8 cellular contexts compared by ENCODE assay signal in the genomic region with DNA sequence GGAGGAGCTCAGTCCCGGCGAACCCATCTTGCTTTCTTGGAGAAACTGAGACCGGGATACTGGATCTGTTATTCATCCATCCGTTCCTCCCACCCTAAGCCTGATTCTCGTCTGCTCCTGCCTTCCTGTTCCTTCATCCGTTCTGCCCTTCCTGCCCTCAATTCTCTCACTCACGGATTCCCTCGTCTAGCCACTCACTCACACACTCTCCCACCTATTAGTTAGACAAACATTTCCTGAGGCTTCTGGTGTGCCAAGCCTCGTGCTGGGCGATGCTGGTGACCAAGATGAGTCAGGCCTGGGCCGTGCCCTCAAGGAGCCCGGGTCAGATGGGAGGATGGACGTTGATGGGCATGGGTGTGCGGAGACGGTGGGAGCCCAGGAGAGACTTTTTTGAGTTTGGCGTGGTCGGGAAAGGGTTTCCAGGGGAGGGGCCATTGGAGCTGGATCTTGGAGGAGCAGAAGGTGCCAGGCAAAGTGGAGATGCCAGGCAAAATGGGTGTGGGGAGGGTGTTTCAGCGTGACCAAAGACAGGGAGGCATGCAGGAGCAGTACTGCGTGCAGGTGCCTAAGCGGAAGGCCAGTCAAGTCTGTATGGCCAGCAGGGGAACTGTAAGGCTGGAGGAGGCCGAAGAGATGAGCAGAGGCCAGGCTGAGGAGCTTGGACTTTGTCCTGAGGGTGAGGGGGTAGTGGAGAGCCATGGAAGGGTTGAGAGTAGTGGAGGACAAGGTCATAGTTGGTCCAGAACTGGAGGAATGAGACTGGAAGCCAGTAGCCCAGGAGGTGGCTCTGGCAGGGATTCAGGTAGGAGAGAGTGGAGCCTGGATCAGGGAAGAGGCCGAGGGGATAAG. TPM values are rescaled to one million over a fixed set of nuclear protein-coding genes. Genes with fewer than 3 reads are reported as not detected.
DNase-seq lines count a peak whose midpoint lies in the region; ATAC-seq and TF ChIP-seq lines count a peak whose summit lies in the region.

No MANE protein-coding gene starts in this region.

- H3K36me3 Mint-ChIP-seq in activated CD4-positive, alpha-beta T cell treated with anti-CD3 and anti-CD28 coated beads, Interleukin-2, amount 10 ng/mL, durations not matched to agents 7 days and 5 days (ENCODE audit: low read depth): no peaks in the 10 kb centered on the region
- H3K36me3 Mint-ChIP-seq in activated naive CD8-positive, alpha-beta T cell treated with anti-CD3 and anti-CD28 coated beads, Interleukin-2, amount 10 ng/mL, durations not matched to agents 7 days and 5 days: peaks cover 10% of the 10 kb centered on the region

- TF ChIP-seq POLR2A in testis (IDR thresholded peaks at IDR 0.05): no peak

- no peak for DNase-seq in activated CD4-positive, alpha-beta T cell treated with anti-CD3 and anti-CD28 coated beads, Interleukin-2, amount 10 ng/mL, durations not matched to agents 7 days and 5 days
- no peak for DNase-seq in activated CD4-positive, alpha-beta T cell treated with anti-CD3 and anti-CD28 coated beads for 48 hours
- DNase-seq in activated naive CD8-positive, alpha-beta T cell treated with anti-CD3 and anti-CD28 coated beads, Interleukin-2, amount 10 ng/mL, durations not matched to agents 7 days and 5 days: no peak
- DNase-seq in kidney tubule cell (ENCODE audit: low spot score) (peak; percentile 55), testis (no peak), occipital lobe (lab: John Stamatoyannopoulos, UW) (no peak), NCI-H2171 (lab: John Stamatoyannopoulos, UW) (no peak), NCI-H1048 (lab: John Stamatoyannopoulos, UW) (no peak)

- TF ChIP-seq CTCF in testis (IDR thresholded peaks at IDR 0.05): no peak

- H3K4me3 ChIP-seq in testis: peak overlapping the region; percentile 48 to 65

- no peak for ATAC-seq in activated naive CD8-positive, alpha-beta T cell treated with anti-CD3 and anti-CD28 coated beads, Interleukin-2, amount 10 ng/mL, durations not matched to agents 7 days and 5 days (ENCODE audit: low read depth)

- H3K27ac Mint-ChIP-seq in activated CD4-positive, alpha-beta T cell treated with anti-CD3 and anti-CD28 coated beads, Interleukin-2, amount 10 ng/mL, durations not matched to agents 7 days and 5 days: peak overlapping the region; percentile 93
- peak overlapping the region; percentile 92 for H3K27ac Mint-ChIP-seq in activated naive CD8-positive, alpha-beta T cell treated with anti-CD3 and anti-CD28 coated beads, Interleukin-2, amount 10 ng/mL, durations not matched to agents 7 days and 5 days

- no peaks in the 10 kb centered on the region for H3K9me3 ChIP-seq in testis

- CTCF ChIA-PET in activated CD4-positive, alpha-beta T cell treated with anti-CD3 and anti-CD28 coated beads, Interleukin-2, amount 10 ng/mL, durations not matched to agents 7 days and 5 days (lab: Charles Lee): interaction anchor here (0.7 to 1.9 kb wide), 5 partner anchors 16 to 289 kb away, joined by 3 to 8 read pairs (median 4); no protein-coding TSS in a partner anchor

- peak overlapping the region; percentile 34 to 74 for H3K27ac ChIP-seq in testis

- peak overlapping the region; percentile 81 for H3K4me3 Mint-ChIP-seq in activated CD4-positive, alpha-beta T cell treated with anti-CD3 and anti-CD28 coated beads, Interleukin-2, amount 10 ng/mL, durations not matched to agents 7 days and 5 days
- peak overlapping the region; percentile 98 for H3K4me3 Mint-ChIP-seq in activated naive CD8-positive, alpha-beta T cell treated with anti-CD3 and anti-CD28 coated beads, Interleukin-2, amount 10 ng/mL, durations not matched to agents 7 days and 5 days

- H3K27me3 ChIP-seq in testis: no peaks in the 10 kb centered on the region

- no peaks in the 10 kb centered on the region for H3K9me3 Mint-ChIP-seq in activated CD4-positive, alpha-beta T cell treated with anti-CD3 and anti-CD28 coated beads, Interleukin-2, amount 10 ng/mL, durations not matched to agents 7 days and 5 days
- no peaks in the 10 kb centered on the region for H3K9me3 Mint-ChIP-seq in activated naive CD8-positive, alpha-beta T cell treated with anti-CD3 and anti-CD28 coated beads, Interleukin-2, amount 10 ng/mL, durations not matched to agents 7 days and 5 days

- H3K4me1 Mint-ChIP-seq in activated CD4-positive, alpha-beta T cell treated with anti-CD3 and anti-CD28 coated beads, Interleukin-2, amount 10 ng/mL, durations not matched to agents 7 days and 5 days: peaks cover 47% of the 10 kb centered on the region
- H3K4me1 Mint-ChIP-seq in activated naive CD8-positive, alpha-beta T cell treated with anti-CD3 and anti-CD28 coated beads, Interleukin-2, amount 10 ng/mL, durations not matched to agents 7 days and 5 days: peaks cover 33% of the 10 kb centered on the region

- POLR2A ChIA-PET in activated CD4-positive, alpha-beta T cell treated with anti-CD3 and anti-CD28 coated beads, Interleukin-2, amount 10 ng/mL, durations not matched to agents 7 days and 5 days (lab: Charles Lee): no interaction called here
- POLR2A ChIA-PET in activated naive CD8-positive, alpha-beta T cell treated with anti-CD3 and anti-CD28 coated beads, Interleukin-2, amount 10 ng/mL, durations not matched to agents 7 days and 5 days (lab: Charles Lee): interaction anchor here (0.5 to 1.5 kb wide), 3 partner anchors 9 to 584 kb away, joined by 3 to 6 read pairs (median 4); no protein-coding TSS in a partner anchor

- peaks cover 13% of the 10 kb centered on the region for H3K4me1 ChIP-seq in testis

- WGBS in testis, 2 donors: 21 to 22% methylated on average over 22 of the region's 22 CpGs

- no peaks in the 10 kb centered on the region for H3K36me3 ChIP-seq in testis (ENCODE audit: low read depth, missing control alignments)

- intact Hi-C loops in testis (cut with DNase I; ENCODE audit: low total_unique reads): no loop called here

- H3K27me3 Mint-ChIP-seq in activated CD4-positive, alpha-beta T cell treated with anti-CD3 and anti-CD28 coated beads, Interleukin-2, amount 10 ng/mL, durations not matched to agents 7 days and 5 days: peaks cover 2% of the 10 kb centered on the region
- peaks cover 2% of the 10 kb centered on the region for H3K27me3 Mint-ChIP-seq in activated naive CD8-positive, alpha-beta T cell treated with anti-CD3 and anti-CD28 coated beads, Interleukin-2, amount 10 ng/mL, durations not matched to agents 7 days and 5 days

RNA-seq across cellular contexts. Expression of a gene that starts 7.4 kb away (rescaled TPM):
- not detected for total RNA-seq in activated CD4-positive, alpha-beta T cell treated with anti-CD3 and anti-CD28 coated beads, Interleukin-2, amount 10 ng/mL, durations not matched to agents 7 days and 5 days
- not detected for total RNA-seq in activated naive CD8-positive, alpha-beta T cell treated with anti-CD3 and anti-CD28 coated beads, Interleukin-2, amount 10 ng/mL, durations not matched to agents 7 days and 5 days
- total RNA-seq in testis: 1 to 10 TPM; 1.9 to 5.0 TPM
- polyA plus RNA-seq in testis (ENCODE audit: insufficient read depth, low read depth, low replicate concordance): 2.2 TPM
- total RNA-seq in occipital lobe: not detected

RNA-seq across cellular contexts. Expression of a gene that starts 29.6 kb away (rescaled TPM):
- 10 to 100 TPM; 27.7 to 29.5 TPM for total RNA-seq in activated CD4-positive, alpha-beta T cell treated with anti-CD3 and anti-CD28 coated beads, Interleukin-2, amount 10 ng/mL, durations not matched to agents 7 days and 5 days
- total RNA-seq in activated naive CD8-positive, alpha-beta T cell treated with anti-CD3 and anti-CD28 coated beads, Interleukin-2, amount 10 ng/mL, durations not matched to agents 7 days and 5 days: 10 to 100 TPM; 34.6 to 35.1 TPM
- total RNA-seq in testis (10 to 100 TPM; 49.2 to 73.5 TPM), occipital lobe (9.2 TPM)
- 131 TPM for polyA plus RNA-seq in testis (ENCODE audit: insufficient read depth, low read depth, low replicate concordance)

RNA-seq across cellular contexts. Expression of a gene that starts 45.2 kb away (rescaled TPM):
- total RNA-seq in activated CD4-positive, alpha-beta T cell treated with anti-CD3 and anti-CD28 coated beads, Interleukin-2, amount 10 ng/mL, durations not matched to agents 7 days and 5 days: not detected
- total RNA-seq in activated naive CD8-positive, alpha-beta T cell treated with anti-CD3 and anti-CD28 coated beads, Interleukin-2, amount 10 ng/mL, durations not matched to agents 7 days and 5 days: not detected
- total RNA-seq in testis (not detected), occipital lobe (0.31 TPM)
- not detected for polyA plus RNA-seq in testis (ENCODE audit: insufficient read depth, low read depth, low replicate concordance)
